1 cellular context compared by ENCODE assay signal in genomic region chr1:74895411-74895810, GRCh38.
TF ChIP-seq lines count a peak whose summit lies in the region.

No MANE protein-coding gene starts in this region.

TF ChIP-seq in H1, 55 proteins besides CTCF, POLR2A, EP300 and RAD21 (continued from another document):
- TF ChIP-seq NANOG (IDR thresholded peaks at IDR 0.05; ENCODE audit: insufficient read depth, low read depth, low read length, poor library complexity, severe bottlenecking) (no peak), GABPA (IDR thresholded peaks at IDR 0.05; ENCODE audit: borderline replicate concordance, insufficient read depth, low read length) (no peak), ATF3 (IDR thresholded peaks at IDR 0.05; ENCODE audit: insufficient read depth, low read depth, low read length) (no peak), KDM1A (IDR thresholded peaks at IDR 0.05; ENCODE audit: borderline replicate concordance, low read length) (no peak)
